8 cellular contexts compared by ENCODE assay signal in the genomic region with DNA sequence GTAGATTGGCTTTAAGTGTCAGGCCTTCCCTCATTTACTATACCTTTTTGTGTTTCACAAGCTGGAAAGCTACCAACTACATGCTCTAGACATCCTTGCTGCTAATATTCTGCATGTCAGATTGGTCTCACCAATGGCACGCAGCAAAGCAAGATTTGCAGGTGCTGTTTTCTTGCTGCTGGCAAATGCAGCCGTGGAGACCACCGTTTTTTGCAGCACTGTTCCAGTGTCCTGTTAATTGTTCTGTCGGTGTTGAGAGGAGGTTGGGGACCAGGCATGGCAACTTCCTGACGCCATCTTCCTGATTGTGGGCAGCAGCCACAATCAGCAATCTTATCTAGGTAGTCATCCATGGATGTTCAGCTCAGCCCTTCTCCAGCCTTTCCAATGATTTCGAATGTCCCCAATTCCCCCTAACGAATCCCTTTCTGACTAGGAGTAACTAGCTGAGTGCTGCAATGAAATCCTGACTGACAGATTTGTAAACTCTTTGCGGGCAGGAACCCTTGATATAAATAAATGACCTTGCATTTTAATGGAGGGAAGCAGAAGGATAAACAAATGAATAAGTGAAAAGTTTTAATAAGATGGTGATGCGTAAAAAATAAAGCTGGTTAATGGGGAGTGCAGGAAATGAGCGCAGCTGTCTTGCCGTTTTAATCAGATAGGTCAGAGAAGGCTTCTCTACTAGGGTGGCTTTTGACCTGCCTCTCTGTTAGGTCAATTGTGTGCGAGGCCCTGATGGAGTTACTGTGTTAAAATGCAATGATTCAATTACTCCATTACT. TPM values are rescaled to one million over a fixed set of nuclear protein-coding genes. Genes with fewer than 3 reads are reported as not detected.
DNase-seq lines count a peak whose midpoint lies in the region; ATAC-seq and TF ChIP-seq lines count a peak whose summit lies in the region.

No MANE protein-coding gene starts in this region.

- H3F3A ChIP-seq in MM.1S (ENCODE audit: insufficient read depth, low read length): peaks cover 10% of the 10 kb centered on the region; the same call in 1 of the 2 replicates

- H3K36me3 ChIP-seq in GM06990 (ENCODE audit: control insufficient read depth, insufficient read depth, low read length) (no peaks in the 10 kb centered on the region), MM.1S (replicated peaks; ENCODE audit: insufficient read depth, low read length) (no peaks in the 10 kb centered on the region)

- peaks cover 0 to 21% (median 18%) of the 10 kb centered on the region in 3 donors for H3K36me3 Mint-ChIP-seq in naive thymus-derived CD8-positive, alpha-beta T cell

- no peaks in the 10 kb centered on the region for H3K9me3 Mint-ChIP-seq in naive thymus-derived CD8-positive, alpha-beta T cell

- H3K27ac ChIP-seq in MM.1S (ENCODE audit: low read length): peak overlapping the region; percentile 90
- H3K27ac ChIP-seq in caudate nucleus (ENCODE audit: low read depth, low read length): peak overlapping the region; percentile 96

- H3K9me2 ChIP-seq in MM.1S (replicated peaks; ENCODE audit: insufficient read depth, low read length): no peaks in the 10 kb centered on the region

- peaks cover 7 to 32% (median 9%) of the 10 kb centered on the region in 5 donors for H3K27me3 Mint-ChIP-seq in naive thymus-derived CD8-positive, alpha-beta T cell

- H3K4me1 ChIP-seq in MM.1S (ENCODE audit: low read length): peaks cover 17% of the 10 kb centered on the region

- POLR2A ChIA-PET in naive thymus-derived CD8-positive, alpha-beta T cell (lab: Charles Lee): interaction anchor here (0.9 to 1.5 kb wide), 7 partner anchors 105 to 1797 kb away, joined by 3 to 7 read pairs (median 4); a partner anchor contains a TSS

- H3K79me2 ChIP-seq in MM.1S (ENCODE audit: low read length): peaks cover 6% of the 10 kb centered on the region

- H3K9me3 ChIP-seq in MM.1S (replicated peaks; ENCODE audit: insufficient read depth, low read length): no peaks in the 10 kb centered on the region

- H4K20me1 ChIP-seq in MM.1S (ENCODE audit: insufficient read depth, low read length): no peaks in the 10 kb centered on the region

- H3K4me3 ChIP-seq in GM06990 (replicated peaks; ENCODE audit: low read depth, low read length) (peak overlapping the region; percentile 74), MM.1S (ENCODE audit: low read length) (peak overlapping the region; percentile 82)

- TF ChIP-seq CTCF in GM06990 (IDR thresholded peaks at IDR 0.05; ENCODE audit: insufficient read depth, low read length, poor library complexity, severe bottlenecking): no peak
- TF ChIP-seq CTCF in MM.1S (IDR thresholded peaks at IDR 0.05; ENCODE audit: low read length): no peak
- no peak for TF ChIP-seq CTCF in GM20000 (IDR thresholded peaks at IDR 0.05; ENCODE audit: extremely low read depth, missing control alignments)

- H3K27me3 ChIP-seq in GM06990 (replicated peaks; ENCODE audit: control insufficient read depth, insufficient read depth, low read length) (no peaks in the 10 kb centered on the region), MM.1S (replicated peaks; ENCODE audit: insufficient read depth, low read length) (no peaks in the 10 kb centered on the region)

- peaks cover 13 to 37% (median 35%) of the 10 kb centered on the region in 4 donors for H3K4me1 Mint-ChIP-seq in naive thymus-derived CD8-positive, alpha-beta T cell

- peak overlapping the region; percentile 74 for H3K4me2 ChIP-seq in MM.1S (ENCODE audit: low read depth, low read length)

- peak overlapping the region; percentile 91; the same call in 1 of the 2 replicates for H3K9ac ChIP-seq in MM.1S (ENCODE audit: low read length)

- peak in 1 of 2 donors; percentile 0 for ATAC-seq in naive thymus-derived CD8-positive, alpha-beta T cell
- no peak for ATAC-seq in GM18907 (IDR thresholded peaks at IDR 0.05; ENCODE audit: unreplicated experiment)

- H3K4me3 Mint-ChIP-seq in naive thymus-derived CD8-positive, alpha-beta T cell: peak overlapping the region; percentile 97 to 99 (median 98)

- DNase-seq in GM06990 (ENCODE audit: extremely low read depth, insufficient read length) (no peak), MM.1S (no peak), caudate nucleus (lab: John Stamatoyannopoulos, UW) (no peak), GM20000 (ENCODE audit: low spot score) (no peak), NCI-H2196 treated with DMSO at 0.1 percent for 48 hours (lab: John Stamatoyannopoulos, UW; ENCODE audit: unreplicated experiment) (no peak), islet precursor cell (no peak)
- DNase-seq in naive thymus-derived CD8-positive, alpha-beta T cell: peak in 1 of 10 donors; percentile 7

- H2AFZ ChIP-seq in MM.1S (ENCODE audit: low read length): peak overlapping the region; percentile 95

- H3K27ac Mint-ChIP-seq in naive thymus-derived CD8-positive, alpha-beta T cell: peak overlapping the region; percentile 100

RNA-seq across cellular contexts. Expression of a gene that starts 0.6 kb away (rescaled TPM):
- total RNA-seq in naive thymus-derived CD8-positive, alpha-beta T cell: 10 to 100 TPM in 1 of 2 experiments, 1 to 10 TPM in 1; 9.9 to 13.0 TPM
- polyA plus RNA-seq in naive thymus-derived CD8-positive, alpha-beta T cell: 10 to 100 TPM; 12.1 to 13.7 (median 13.6) TPM
